Comparison of ENCODE assay signal across 7 cellular contexts in genomic region chr2:130544978-130545377, GRCh38. TPM values are rescaled to one million over a fixed set of nuclear protein-coding genes. Genes with fewer than 3 reads are reported as not detected.
"Had no signal": no experiment of that assay in that cellular context is flagged by ENCODE, and none has a peak within 500 bp of the region (broad histone marks: within the 10 kb centered on the region; RNA-seq: fewer than 3 reads in every experiment).

No MANE protein-coding gene starts in this region.

RNA-seq across cellular contexts. Expression of gene CFC1B, which starts 24.0 kb away (rescaled TPM):
- total RNA-seq: GM23248, GM23338, H1, H4, H7, H9, HFFc6 had no signal
- polyA plus RNA-seq: GM23248, GM23338 had no signal

RNA-seq across cellular contexts. Expression of gene POTEI, which starts 35.9 kb away (rescaled TPM):
- total RNA-seq: GM23248, HFFc6 had no signal
- polyA plus RNA-seq: GM23248 had no signal

RNA-seq across cellular contexts. Expression of gene CFC1, which starts 54.4 kb away (rescaled TPM):
- total RNA-seq: GM23248, GM23338, H1, HFFc6 had no signal
- polyA plus RNA-seq: GM23248 had no signal
